Comparison of ENCODE assay signal across 33 cellular contexts in genomic region chr6:118856301-118856700, GRCh38.
"Had no signal": no experiment of that assay in that cellular context is flagged by ENCODE, and none has a peak within 500 bp of the region (broad histone marks: within the 10 kb centered on the region; RNA-seq: fewer than 3 reads in every experiment).

No MANE protein-coding gene starts in this region.

- H3K4me3 ChIP-seq: esophagus squamous epithelium had no signal

- H3K27ac ChIP-seq: brain microvascular endothelial cell, epithelial cell of prostate, esophagus squamous epithelium, WERI-Rb-1 had no signal

- H3K36me3 ChIP-seq: brain microvascular endothelial cell, WERI-Rb-1 had no signal

- ATAC-seq: activated CD4-positive, CD25-positive, alpha-beta regulatory T cell treated with anti-CD3 and anti-CD28 coated beads, Interleukin-2, amount 50 U/mL, for 24 hours; activated CD8-positive, alpha-beta T cell treated with anti-CD3 and anti-CD28 coated beads for 36 hours; activated T-cell treated with anti-CD3 and anti-CD28 coated beads, Interleukin-2, amount 50 U/mL, for 4 hours; activated T-helper 17 cell treated with anti-CD3 and anti-CD28 coated beads, Interleukin-2, amount 50 U/mL, for 72 hours; effector memory CD8-positive, alpha-beta T cell; T-helper 17 cell had no signal

- H3K27ac Mint-ChIP-seq: activated B cell treated with CpG ODN at 0.5 μM for 24 hours; activated CD8-positive, alpha-beta T cell treated with anti-CD3 and anti-CD28 coated beads for 36 hours; activated naive CD8-positive, alpha-beta T cell; activated T-helper 17 cell treated with anti-CD3 and anti-CD28 coated beads, Interleukin-2, amount 50 U/mL, for 72 hours; T-helper 17 cell; T-helper 2 cell treated with Interferon-gamma antibody and Interleukin-4, amounts not matched to agents 5 μg/mL and 100 μg/mL, for 36 hours had no signal

- H3K27me3 ChIP-seq: brain microvascular endothelial cell, esophagus squamous epithelium had no signal

- DNase-seq: activated B cell treated with CpG ODN at 0.5 μM for 24 hours; activated CD4-positive, alpha-beta T cell treated with anti-CD3 and anti-CD28 coated beads for 48 hours; activated CD4-positive, alpha-beta T cell treated with anti-CD3 and anti-CD28 coated beads, Interleukin-2, amount 50 U/mL, for 1 hour; activated CD4-positive, alpha-beta T cell treated with anti-CD3 and anti-CD28 coated beads, Interleukin-2, amount 50 U/mL, for 48 hours; activated CD8-positive, alpha-beta memory T cell treated with anti-CD3 and anti-CD28 coated beads for 24 hours; activated CD8-positive, alpha-beta T cell treated with anti-CD3 and anti-CD28 coated beads for 36 hours; activated effector memory CD4-positive, alpha-beta T cell treated with Interleukin-2 at 50 U/mL for 16 hours; activated gamma-delta T cell treated with Interleukin-2 at 50 U/mL for 16 hours; activated naive CD4-positive, alpha-beta T cell treated with anti-CD3 and anti-CD28 coated beads, Interleukin-2, amount 50 U/mL, for 16 hours; activated naive CD4-positive, alpha-beta T cell treated with Interleukin-2 at 50 U/mL for 16 hours; activated T-cell treated with anti-CD3 and anti-CD28 coated beads, Interleukin-2, amount 50 U/mL, for 4 hours; amniotic stem cell; anterior cingulate cortex; brain microvascular endothelial cell; caudate nucleus; cortex of kidney; dermis blood vessel endothelial cell; effector CD4-positive, alpha-beta T cell; effector memory CD8-positive, alpha-beta T cell; esophagus squamous epithelium; head of caudate nucleus; T-helper 1 cell; T-helper 17 cell; T1000; WERI-Rb-1 had no signal

- FAIRE-seq: astrocyte, colon, frontal cortex had no signal

- H3K9me3 Mint-ChIP-seq: activated T-helper 17 cell treated with anti-CD3 and anti-CD28 coated beads, Interleukin-2, amount 50 U/mL, for 72 hours had no signal

- H3K4me3 Mint-ChIP-seq: activated B cell treated with CpG ODN at 0.5 μM for 24 hours; activated CD8-positive, alpha-beta T cell treated with anti-CD3 and anti-CD28 coated beads for 36 hours; activated naive CD8-positive, alpha-beta T cell; activated T-cell treated with anti-CD3 and anti-CD28 coated beads, Interleukin-2, amount 50 U/mL, for 4 hours; activated T-helper 17 cell treated with anti-CD3 and anti-CD28 coated beads, Interleukin-2, amount 50 U/mL, for 72 hours; effector memory CD8-positive, alpha-beta T cell; T-helper 17 cell; T-helper 2 cell treated with Interferon-gamma antibody and Interleukin-4, amounts not matched to agents 5 μg/mL and 100 μg/mL, for 36 hours had no signal

- H3K27me3 Mint-ChIP-seq: activated B cell treated with CpG ODN at 0.5 μM for 24 hours; activated CD8-positive, alpha-beta T cell treated with anti-CD3 and anti-CD28 coated beads for 36 hours; activated naive CD8-positive, alpha-beta T cell; activated T-helper 17 cell treated with anti-CD3 and anti-CD28 coated beads, Interleukin-2, amount 50 U/mL, for 72 hours; effector memory CD8-positive, alpha-beta T cell; T-helper 17 cell had no signal
